Comparison of ENCODE assay signal across 8 cellular contexts in the genomic region with DNA sequence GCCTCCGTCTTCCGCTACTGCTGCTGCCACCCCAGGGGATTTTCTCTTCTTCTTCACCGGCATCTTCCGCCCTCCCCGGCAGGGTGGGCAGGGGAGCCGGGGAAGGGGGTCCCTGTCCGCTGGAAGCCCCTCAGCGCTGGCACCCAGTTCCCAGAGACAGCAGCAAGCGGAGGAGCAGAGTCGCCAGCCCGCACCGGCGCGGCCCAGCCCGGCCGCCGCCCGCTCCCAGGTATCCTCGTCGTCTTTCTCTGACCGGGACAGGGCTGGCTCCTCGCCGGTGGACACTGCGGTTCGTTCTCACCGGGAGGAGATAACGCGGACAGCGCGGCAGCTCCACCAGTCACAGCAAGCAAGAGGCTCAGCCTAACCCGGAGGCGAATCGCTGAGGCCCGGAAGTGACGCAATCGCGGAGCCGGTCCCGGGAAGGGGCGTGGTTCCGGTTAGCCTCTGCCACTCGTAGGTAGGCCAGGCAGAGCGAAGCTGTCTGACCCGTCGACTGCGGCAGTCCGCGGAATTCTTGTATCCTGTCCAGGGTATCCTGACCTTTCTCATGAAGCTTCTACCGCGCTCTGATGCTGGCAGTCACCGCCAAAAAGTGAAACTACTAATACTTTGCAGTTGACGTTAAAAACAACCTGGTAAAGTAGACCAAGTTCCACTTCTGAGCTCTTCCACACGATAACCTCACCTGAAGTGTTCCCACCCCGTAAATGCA. TPM values are rescaled to one million over a fixed set of nuclear protein-coding genes. Genes with fewer than 3 reads are reported as not detected.
DNase-seq lines count a peak whose midpoint lies in the region; ATAC-seq, FAIRE-seq and TF ChIP-seq lines count a peak whose summit lies in the region.

DCUN1D5 (minus strand) TSS at position 351 of the 715 bp plus-strand sequence; CDS start at position 63, 288 bp downstream.

- peak; percentile 96 for FAIRE-seq in HepG2 (lab: Jason Lieb, UNC)

- H3K27me3 ChIP-seq in HepG2 (ENCODE audit: control insufficient read depth in 1 of 2, insufficient read depth in 2 of 2, low read length in 2 of 2): no peaks in the 10 kb centered on the region; a peak in 1 of 5 replicates

- 0 out of 2 replicates have a peak, but pooled peaks have one; percentile 11 for TF ChIP-seq RAD21 in HepG2 (CRISPR knock-in tag; IDR thresholded peaks at IDR 0.05)

- TF ChIP-seq POLR2A in HepG2 (IDR thresholded peaks at IDR 0.05; ENCODE audit: insufficient read depth in 1 of 2, low read depth in 2 of 2, low read length in 2 of 2): peak; percentile 84 to 90

- H3K36me3 ChIP-seq in HepG2 (replicated peaks in 1 of 2; ENCODE audit: control insufficient read depth in 1 of 2, insufficient read depth in 2 of 2, low read length in 2 of 2): peaks cover 0 to 7% of the 10 kb centered on the region in 2 experiments; a peak in 1 of 5 replicates

- POLR2A ChIA-PET in HepG2 (lab: Yijun Ruan, JAX): interaction anchor here (0.6 to 3.1 kb wide), 2 partner anchors 17 to 21 kb away, joined by 3 to 49 read pairs; partner anchors contain the start of gene DYNC2H1

- peaks cover 19% of the 10 kb centered on the region for H3K4me1 Mint-ChIP-seq in CD14-positive monocyte

- 1% methylated on average over 11 of the region's 54 CpGs for WGBS in HepG2 (ENCODE audit: low lambda C conversion rate)

- H3K79me2 ChIP-seq in HepG2 (ENCODE audit: insufficient read depth, low read length): peaks cover 38% of the 10 kb centered on the region

- peaks cover 0 to 10% (median 2%) of the 10 kb centered on the region in 7 donors for H3K9me3 Mint-ChIP-seq in CD14-positive monocyte

- peaks cover 9 to 14% of the 10 kb centered on the region in 2 donors for H3K36me3 Mint-ChIP-seq in CD14-positive monocyte

- H2AFZ ChIP-seq in HepG2 (ENCODE audit: low read length): peak within 1 kb of the TSS; percentile 92

- peaks cover 31% of the 10 kb centered on the region for H3K4me1 ChIP-seq in HepG2 (ENCODE audit: insufficient read depth, low read length)

- no peaks in the 10 kb centered on the region for H3K9me3 ChIP-seq in HepG2 (ENCODE audit: low read length)

- peak within 1 kb of the TSS; percentile 84 to 95 (median 93) for H3K27ac Mint-ChIP-seq in CD14-positive monocyte

- H3K4me3 ChIP-seq in HepG2 (replicated peaks in 1 of 3; ENCODE audit: insufficient read depth in 1 of 3, low read depth in 2 of 3, low read length in 3 of 3): peak within 1 kb of the TSS; percentile 83 to 91 (median 87)

- ATAC-seq in GM19397 (IDR thresholded peaks at IDR 0.05; ENCODE audit: unreplicated experiment) (peak; percentile 100), HG03571 (IDR thresholded peaks at IDR 0.05; ENCODE audit: unreplicated experiment) (peak; percentile 100), HepG2 (peak; percentile 98)

- peak within 1 kb of the TSS; percentile 90 for H3K4me2 ChIP-seq in HepG2 (ENCODE audit: low read depth, low read length)

- no peak for TF ChIP-seq CTCF in CD14-positive monocyte (IDR thresholded peaks at IDR 0.05)
- 0 out of 2 replicates have a peak, but pooled peaks have one; percentile 8 for TF ChIP-seq CTCF in HepG2 (CRISPR knock-in tag; IDR thresholded peaks at IDR 0.05)

- TF ChIP-seq EP300 in HepG2 (IDR thresholded peaks at IDR 0.05; ENCODE audit: low read depth in 2 of 2, low read length in 2 of 2) (no peak), HepG2 (CRISPR knock-in tag; IDR thresholded peaks at IDR 0.05; ENCODE audit: borderline replicate concordance) (no peak)

- intact Hi-C loops in CD14-positive monocyte (cut with micrococcal nuclease) (no loop called here), HepG2 (cut with micrococcal nuclease; ENCODE audit: unreplicated experiment) (loop anchor here (1.0 kb wide), 1 partner anchor 17 kb away; the partner anchor contains the start of gene DYNC2H1)

- H3K9ac ChIP-seq in HepG2 (ENCODE audit: insufficient read depth, low read depth, low read length): peak within 1 kb of the TSS; percentile 85

- DNase-seq in CD14-positive monocyte (ENCODE audit: low spot score) (peak; percentile 95), NCI-H82 (lab: John Stamatoyannopoulos, UW) (peak; percentile 95), dermis microvascular lymphatic vessel endothelial cell (ENCODE audit: low read depth in 2 of 2) (peak; percentile 89 to 96), HepG2 (ENCODE audit: low spot score) (peak; percentile 91)
- peak; percentile 96 to 97 for DNase-seq in activated CD4-positive, alpha-beta T cell treated with anti-CD3 and anti-CD28 coated beads, Interleukin-2, amount 50 U/mL, for 48 hours
- DNase-seq in stimulated activated CD4-positive, alpha-beta T cell treated with anti-CD3 and anti-CD28 coated beads, Interleukin-4, amount 100 ng/mL, for 1 hour: peak; percentile 95

- H3K27me3 Mint-ChIP-seq in CD14-positive monocyte (ENCODE audit: low read depth in 3 of 3): peaks cover 11 to 28% (median 20%) of the 10 kb centered on the region in 3 donors

- BruUV-seq in HepG2 (replicated peaks; lab: Mats Ljungman, UMichigan): no TSS peak

- in situ Hi-C loops in HepG2 (cut with HindIII; ENCODE audit: extremely low pct_ligation_motif_present, low pct_unique_long_range_greater_than_20kb): no loop called here

- H4K20me1 ChIP-seq in HepG2 (ENCODE audit: insufficient read depth, low read length): peaks cover 3% of the 10 kb centered on the region; the same call in 1 of the 2 replicates

- CTCF ChIA-PET in HepG2 (lab: Yijun Ruan, JAX; ENCODE audit: low intra/inter-chr PET ratio, low total read pairs): no interaction called here

- peak within 1 kb of the TSS; percentile 89 to 96 for H3K4me3 Mint-ChIP-seq in CD14-positive monocyte

- H3K27ac ChIP-seq in HepG2 (ENCODE audit: extremely low read length, insufficient read depth, low read length): peak within 1 kb of the TSS; percentile 84

TF ChIP-seq in HepG2, 621 proteins besides CTCF, POLR2A, EP300 and RAD21 (continues in another document):
- TF ChIP-seq ATF5 (CRISPR knock-in tag; IDR thresholded peaks at IDR 0.05; ENCODE audit: low read depth) (peak; percentile 56; the same call in 1 of the 2 replicates), ONECUT2 (CRISPR knock-in tag; IDR thresholded peaks at IDR 0.05) (no peak), ZHX1 (CRISPR knock-in tag; IDR thresholded peaks at IDR 0.05; ENCODE audit: low read depth) (no peak), SUZ12 (IDR thresholded peaks at IDR 0.05; ENCODE audit: low read depth, low read length) (no peak), NR1H2 (CRISPR knock-in tag; IDR thresholded peaks at IDR 0.05; ENCODE audit: borderline replicate concordance, low read depth) (no peak), ZNF225 (CRISPR knock-in tag; IDR thresholded peaks at IDR 0.05) (peak; percentile 85; the same call in 1 of the 2 replicates), MIER2 (CRISPR knock-in tag; IDR thresholded peaks at IDR 0.05) (0 out of 2 replicates have a peak, but pooled peaks have one; percentile 11), SPEN (CRISPR knock-in tag; IDR thresholded peaks at IDR 0.05; ENCODE audit: low read depth) (peak; percentile 93)

RNA-seq across cellular contexts. Expression of gene DCUN1D5, which starts in this region (rescaled TPM):
- polyA plus RNA-seq in CD14-positive monocyte (10 to 100 TPM; 19.5 to 20.3 TPM), HepG2 (2011; rRNA removed) (24.8 and 32.9 TPM in 2 replicates)
- total RNA-seq in dermis microvascular lymphatic vessel endothelial cell (30.6 and 46.6 TPM in 2 replicates), HepG2 (2016; rRNA removed; fragmentation: Illumina TruSeq; extraction: Trizol) (46.7 and 57.0 TPM in 2 replicates)
- 15.7 and 16.9 TPM in 2 replicates for total RNA-seq in HepG2 (2016; cell fraction: cytosol; rRNA removed; fragmentation: Illumina TruSeq; extraction: Trizol; ENCODE audit: low read depth)
- 47.7 and 61.6 TPM in 2 replicates for total RNA-seq in HepG2 (2016; cell fraction: insoluble cytoplasmic fraction; rRNA removed; fragmentation: Illumina TruSeq; extraction: Trizol)
- 26.9 and 31.6 TPM in 2 replicates for total RNA-seq in HepG2 (2016; cell fraction: membrane; rRNA removed; fragmentation: Illumina TruSeq; extraction: Trizol)
- 25.3 and 27.8 TPM in 2 replicates for total RNA-seq in HepG2 (2016; cell fraction: nucleus; rRNA removed; fragmentation: Illumina TruSeq; extraction: Trizol)
- 23.0 and 23.6 TPM in 2 replicates for polyA plus RNA-seq in HepG2 (2011; cell fraction: cytosol; rRNA removed)
- 11.6 and 13.3 TPM in 2 replicates for polyA plus RNA-seq in HepG2 (2011; cell fraction: nucleus; rRNA removed)
- 31.4 and 34.4 TPM in 2 replicates for polyA plus RNA-seq in HepG2 (2012)
- 13.8 and 18.6 TPM in 2 replicates for polyA plus RNA-seq in HepG2 (2016; cell fraction: cytosol; fragmentation: Illumina TruSeq; extraction: Trizol; ENCODE audit: low read depth)
- 63.7 and 70.8 TPM in 2 replicates for polyA plus RNA-seq in HepG2 (2016; cell fraction: insoluble cytoplasmic fraction; fragmentation: Illumina TruSeq; extraction: Trizol; ENCODE audit: low read depth)
- polyA plus RNA-seq in HepG2 (2016; cell fraction: membrane; fragmentation: Illumina TruSeq; extraction: Trizol; ENCODE audit: low read depth): 22.8 and 24.5 TPM in 2 replicates
- 32.8 and 35.9 TPM in 2 replicates for polyA plus RNA-seq in HepG2 (2016; cell fraction: nucleus; fragmentation: Illumina TruSeq; extraction: Trizol; ENCODE audit: insufficient read depth, low read depth)
- polyA minus RNA-seq in HepG2 (2011; rRNA and poly(A)+ RNA removed; ENCODE audit: low replicate concordance): 6.5 and 9.0 TPM in 2 replicates
- polyA minus RNA-seq in HepG2 (2011; cell fraction: cytosol; rRNA and poly(A)+ RNA removed): 12.6 and 13.5 TPM in 2 replicates
- polyA minus RNA-seq in HepG2 (2011; cell fraction: nucleus; rRNA and poly(A)+ RNA removed): 17.9 and 20.6 TPM in 2 replicates

Comparison
In these comparisons a context has a peak if more than half of its experiments do, and no peak if none do; other contexts are left out.
1. Peak in every context shown above with its lines: DNase-seq, ATAC-seq, H3K4me3 ChIP-seq and H3K27ac ChIP-seq.